22 cellular contexts compared by ENCODE assay signal in genomic region chr2:118859157-118859770, GRCh38. TPM values are rescaled to one million over a fixed set of nuclear protein-coding genes. Genes with fewer than 3 reads are reported as not detected.
DNase-seq lines count a peak whose midpoint lies in the region; ATAC-seq, FAIRE-seq and TF ChIP-seq lines count a peak whose summit lies in the region.
"Had no signal": no experiment of that assay in that cellular context is flagged by ENCODE, and none has a peak within 500 bp of the region (broad histone marks: within the 10 kb centered on the region; RNA-seq: fewer than 3 reads in every experiment).

No MANE protein-coding gene starts in this region.

- 0 out of 2 replicates have a peak overlapping the region, but pooled peaks have one; percentile 72 for H2BK15ac ChIP-seq in H1 (ENCODE audit: low read length)

- H3K27me3 ChIP-seq in HUES48 (ENCODE audit: control insufficient read depth, insufficient read depth, low read length) (peaks cover 96% of the 10 kb centered on the region), H1 (replicated peaks in 1 of 4; ENCODE audit: control insufficient read depth in 3 of 4, extremely low read depth in 1 of 4, insufficient read depth in 3 of 4, low read length in 3 of 4) (peaks cover 56 to 86% (median 73%) of the 10 kb centered on the region in 4 experiments), neural cell (ENCODE audit: insufficient read depth, low read depth, low read length) (peaks cover 99% of the 10 kb centered on the region)

- H4K91ac ChIP-seq in H1 (replicated peaks; ENCODE audit: insufficient read length, low read length): no peak overlapping the region

- H2BK120ac ChIP-seq in H1 (replicated peaks; ENCODE audit: low read depth, low read length): no peak overlapping the region

- no peak overlapping the region for H3K4me3 Mint-ChIP-seq in stimulated activated naive B cell treated with anti-CD40 and anti-IgM and Interleukin-4, amounts not matched to agents 10 μg/mL and 1 μg/mL and 100 μg/mL, for 72 hours

- H2BK12ac ChIP-seq in H1 (ENCODE audit: low read depth, low read length): peak overlapping the region; percentile 88

- H2BK20ac ChIP-seq in H1 (ENCODE audit: low read length): no peak overlapping the region

- H3K79me2 ChIP-seq in H1 (ENCODE audit: control insufficient read depth in 1 of 2, insufficient read depth in 2 of 2, low read length in 2 of 2) (no peaks in the 10 kb centered on the region), neural cell (replicated peaks; ENCODE audit: insufficient read depth, low read length) (no peaks in the 10 kb centered on the region)

- H3K36me3 Mint-ChIP-seq in stimulated activated naive B cell treated with anti-CD40 and anti-IgM and Interleukin-4, amounts not matched to agents 10 μg/mL and 1 μg/mL and 100 μg/mL, for 72 hours: peaks cover 0 to 4% of the 10 kb centered on the region in 2 donors

- no peak for TF ChIP-seq RAD21 in H1 (IDR thresholded peaks at IDR 0.05 in 1 of 2, conservative IDR thresholded peaks at IDR 0.05 in 1 of 2; ENCODE audit: low read depth in 2 of 2, low read length in 2 of 2)
- TF ChIP-seq RAD21 in neural cell (conservative IDR thresholded peaks at IDR 0.05): no peak

- H3K14ac ChIP-seq in H1 (ENCODE audit: insufficient read length): no peak overlapping the region

- H3K4me1 ChIP-seq in HUES48 (ENCODE audit: control insufficient read depth, insufficient read depth, low read length) (peaks cover 34% of the 10 kb centered on the region), H1 (replicated peaks in 1 of 4; ENCODE audit: control insufficient read depth in 3 of 4, insufficient read depth in 4 of 4, low read length in 3 of 4) (peaks cover 0 to 39% (median 28%) of the 10 kb centered on the region in 4 experiments; a peak in 6 of 7 replicates)
- H3K4me1 ChIP-seq: HAP-1 had no signal

- FAIRE-seq in H1 (lab: Jason Lieb, UNC): no peak
- FAIRE-seq: G401.6, GM19239, RCC 7860 had no signal

- TF ChIP-seq CTCF in H1 (IDR thresholded peaks at IDR 0.05; ENCODE audit: control extremely low read depth in 1 of 3, insufficient read depth in 1 of 3, low read depth in 1 of 3, low read length in 3 of 3) (no peak), neural cell (IDR thresholded peaks at IDR 0.05; ENCODE audit: poor library complexity, severe bottlenecking) (no peak)

- no peaks in the 10 kb centered on the region for H3K9me2 ChIP-seq in neural cell (ENCODE audit: insufficient read depth, low read length)

- no peak for TF ChIP-seq POLR2A in H1 (IDR thresholded peaks at IDR 0.05; ENCODE audit: control extremely low read depth in 1 of 2, low read depth in 2 of 2, low read length in 2 of 2)

- H3K27ac Mint-ChIP-seq in stimulated activated naive B cell treated with anti-CD40 and anti-IgM and Interleukin-4, amounts not matched to agents 10 μg/mL and 1 μg/mL and 100 μg/mL, for 72 hours: peak overlapping the region; percentile 51

- H4K20me1 ChIP-seq in H1 (replicated peaks in 1 of 2; ENCODE audit: control insufficient read depth in 1 of 2, insufficient read depth in 2 of 2, low read length in 2 of 2) (peaks cover 3 to 5% of the 10 kb centered on the region in 2 experiments), neural cell (ENCODE audit: insufficient read depth) (no peaks in the 10 kb centered on the region)

- no peaks in the 10 kb centered on the region for H3K79me1 ChIP-seq in H1 (ENCODE audit: low read depth, low read length)

- no peak overlapping the region for H2BK5ac ChIP-seq in H1 (ENCODE audit: low read depth, low read length)

- peak in 1 of 2 experiments; percentile 64 for DNase-seq in H1 (ENCODE audit: low read depth in 1 of 2, low spot score in 2 of 2)
- DNase-seq in stimulated activated naive B cell treated with anti-CD40 and anti-IgM and Interleukin-4, amounts not matched to agents 10 μg/mL and 1 μg/mL and 100 μg/mL, for 72 hours: no peak
- no peak for DNase-seq in activated gamma-delta T cell treated with Interleukin-2 at 50 U/mL for 16 hours
- no peak for DNase-seq in caudate nucleus (lab: John Stamatoyannopoulos, UW)
- no peak for DNase-seq in cerebellum (ENCODE audit: low spot score)
- no peak for DNase-seq in middle frontal gyrus (ENCODE audit: extremely low spot score, low spot score)
- DNase-seq: ACHN, C1 segment of cervical spinal cord, DND-41, NCI-H1092 treated with DMSO at 0.1 percent for 48 hours, NCI-H146, NCI-H2081 treated with DMSO at 0.1 percent for 48 hours, NCI-H446 treated with DMSO at 0.1 percent for 48 hours, NCI-H69 had no signal

- peak overlapping the region; percentile 47; the same call in 1 of the 2 replicates for H3K4me3 ChIP-seq in HUES48 (ENCODE audit: low read depth, low read length)
- peak overlapping the region in 3 of 4 experiments; percentile 18 to 55 (median 26); a peak in 4 of 8 replicates for H3K4me3 ChIP-seq in H1 (ENCODE audit: extremely low read depth in 1 of 4, insufficient read depth in 2 of 4, low read depth in 3 of 4, low read length in 4 of 4)
- no peak overlapping the region for H3K4me3 ChIP-seq in neural cell (ENCODE audit: low read length)
- H3K4me3 ChIP-seq: HAP-1 had no signal

- POLR2A ChIA-PET in H1 (lab: Charles Lee; ENCODE audit: partially characterized antibody): interaction anchor here (1.1 to 1.7 kb wide), 4 partner anchors 9 to 25 kb away, joined by 3 to 7 read pairs (median 4); no protein-coding TSS in a partner anchor

- H3K4ac ChIP-seq in H1 (replicated peaks; ENCODE audit: insufficient read length, low read depth, low read length): peak overlapping the region; percentile 16

- no peak for TF ChIP-seq EP300 in H1 (IDR thresholded peaks at IDR 0.05; ENCODE audit: borderline replicate concordance in 1 of 2, low read depth in 2 of 2, low read length in 2 of 2)
- TF ChIP-seq EP300 in neural cell (conservative IDR thresholded peaks at IDR 0.05; ENCODE audit: poor library complexity, severe bottlenecking): no peak

- no peaks in the 10 kb centered on the region for H3K9me3 ChIP-seq in HUES48 (ENCODE audit: control insufficient read depth, insufficient read depth, low read length)
- no peaks in the 10 kb centered on the region for H3K9me3 ChIP-seq in H1 (ENCODE audit: insufficient read depth in 2 of 2, low read depth in 1 of 2, low read length in 1 of 2)
- H3K9me3 ChIP-seq in neural cell (ENCODE audit: low read length): peaks cover 5% of the 10 kb centered on the region
- H3K9me3 ChIP-seq: HAP-1 had no signal

- H2AFZ ChIP-seq in H1 (ENCODE audit: low read length): no peak overlapping the region
- H2AFZ ChIP-seq in neural cell (ENCODE audit: low read depth, low read length): no peak overlapping the region

- ATAC-seq in stimulated activated naive B cell treated with anti-CD40 and anti-IgM and Interleukin-4, amounts not matched to agents 10 μg/mL and 1 μg/mL and 100 μg/mL, for 72 hours (replicated peaks): no peak
- ATAC-seq: Right ventricle myocardium inferior had no signal

- H3K56ac ChIP-seq in H1 (replicated peaks; ENCODE audit: insufficient read length, low read depth, low read length): no peak overlapping the region

- no peak overlapping the region for H3K18ac ChIP-seq in H1 (ENCODE audit: extremely low read depth, low read length)

- CTCF ChIA-PET in H1 (lab: Charles Lee; ENCODE audit: partially characterized antibody): interaction anchor here (0.9 to 7.4 kb wide), 10 partner anchors 10 to 657 kb away, joined by 3 to 84 read pairs (median 4); partner anchors contain the start of gene EN1

- no peaks in the 10 kb centered on the region for H3F3A ChIP-seq in neural cell (ENCODE audit: insufficient read depth, low read length, poor library complexity, severe bottlenecking)

- no peaks in the 10 kb centered on the region for H3K9me3 Mint-ChIP-seq in stimulated activated naive B cell treated with anti-CD40 and anti-IgM and Interleukin-4, amounts not matched to agents 10 μg/mL and 1 μg/mL and 100 μg/mL, for 72 hours

- H3K27ac ChIP-seq in HUES48 (ENCODE audit: low read depth, low read length): no peak overlapping the region
- H3K27ac ChIP-seq in H1 (ENCODE audit: low read depth, low read length): no peak overlapping the region
- H3K27ac ChIP-seq in neural cell (ENCODE audit: low read length): no peak overlapping the region
- H3K27ac ChIP-seq in caudate nucleus (ENCODE audit: low read depth, low read length): no peak overlapping the region

- 7% methylated on average over 22 of the region's 26 CpGs; no CpG with 5 or more reads in 1 of the 2 experiments for WGBS in H1 (ENCODE audit: extremely low coverage in 1 of 2, insufficient coverage in 1 of 2, insufficient read length in 1 of 2, insufficient replicate concordance in 2 of 2, low coverage in 1 of 2, low lambda C conversion rate in 2 of 2, missing lambda C conversion rate in 1 of 2), 2 experiments

- H4K8ac ChIP-seq in H1 (ENCODE audit: extremely low read depth, insufficient read depth, low read length): no peak overlapping the region; the same call in 1 of the 2 replicates

- peaks cover 69 to 95% of the 10 kb centered on the region in 2 donors for H3K27me3 Mint-ChIP-seq in stimulated activated naive B cell treated with anti-CD40 and anti-IgM and Interleukin-4, amounts not matched to agents 10 μg/mL and 1 μg/mL and 100 μg/mL, for 72 hours

- H3K36me3 ChIP-seq in HUES48 (ENCODE audit: control insufficient read depth, insufficient read depth, low read length) (no peaks in the 10 kb centered on the region), H1 (ENCODE audit: control insufficient read depth in 2 of 4, insufficient read depth in 4 of 4, low read length in 3 of 4) (peaks cover 0 to 6% (median 0%) of the 10 kb centered on the region in 4 experiments; a peak in 1 of 8 replicates), neural cell (ENCODE audit: insufficient read depth, low read length) (no peaks in the 10 kb centered on the region)
- H3K36me3 ChIP-seq: HAP-1 had no signal

- no peak overlapping the region for H2AK5ac ChIP-seq in H1 (ENCODE audit: low read depth, low read length)

- H3K4me2 ChIP-seq in H1 (ENCODE audit: insufficient read depth in 1 of 2, low read depth in 2 of 2, low read length in 2 of 2) (peak overlapping the region; percentile 67 to 75), neural cell (ENCODE audit: low read length) (no peak overlapping the region)

- H3K4me1 Mint-ChIP-seq in stimulated activated naive B cell treated with anti-CD40 and anti-IgM and Interleukin-4, amounts not matched to agents 10 μg/mL and 1 μg/mL and 100 μg/mL, for 72 hours: peaks cover 13 to 29% of the 10 kb centered on the region in 2 donors

- H3K9ac ChIP-seq in HUES48 (ENCODE audit: low read depth, low read length): no peak overlapping the region
- no peak overlapping the region for H3K9ac ChIP-seq in H1 (replicated peaks in 1 of 4; ENCODE audit: extremely low read depth in 1 of 4, low read depth in 3 of 4, low read length in 3 of 4)
- no peak overlapping the region for H3K9ac ChIP-seq in neural cell (ENCODE audit: low read length)

- no peak overlapping the region for H3K23ac ChIP-seq in H1 (ENCODE audit: insufficient read length)

- no peak overlapping the region for H4K5ac ChIP-seq in H1 (ENCODE audit: insufficient read length, low read depth, low read length)

- peaks cover 5% of the 10 kb centered on the region; the same call in 1 of the 2 replicates for H3K23me2 ChIP-seq in H1 (ENCODE audit: low read depth, low read length)

RNA-seq across cellular contexts. Expression of gene EN1, which starts 11.8 kb away (rescaled TPM):
- total RNA-seq in H1 (2021; fragmentation: NEBNext Ultra II Directional; extraction: Animal tissue kit (Norgen Biotek cat#: 25700)): not detected in 2 replicates
- not detected in 2 replicates for polyA plus RNA-seq in H1 (2011; rRNA removed)
- polyA plus RNA-seq in H1 (2011; cell fraction: cytosol; rRNA removed): not detected
- not detected for polyA plus RNA-seq in H1 (2011; cell fraction: nucleus; rRNA removed)
- 0.48 TPM in 1 of 4 replicates, not detected in the others for polyA plus RNA-seq in H1 (2012, experiment 1 of 2)
- polyA plus RNA-seq in H1 (2012, experiment 2 of 2): not detected
- polyA plus RNA-seq in H1 (2013, experiment 1 of 2): not detected
- polyA plus RNA-seq in H1 (2013, experiment 2 of 2): 0.04 TPM
- not detected in 2 replicates for polyA minus RNA-seq in H1 (2011; rRNA and poly(A)+ RNA removed)
- polyA minus RNA-seq in H1 (2011; cell fraction: cytosol; rRNA and poly(A)+ RNA removed): not detected
- not detected for polyA minus RNA-seq in H1 (2011; cell fraction: nucleus; rRNA and poly(A)+ RNA removed)
- polyA plus RNA-seq in neural cell: not detected in 2 replicates
- not detected in 2 replicates for polyA minus RNA-seq in neural cell
- 5.4 TPM for total RNA-seq in cerebellum
- total RNA-seq: HT-29, Right ventricle myocardium inferior had no signal
